ENCODE assay signal across 21 cellular contexts in the genomic region with DNA sequence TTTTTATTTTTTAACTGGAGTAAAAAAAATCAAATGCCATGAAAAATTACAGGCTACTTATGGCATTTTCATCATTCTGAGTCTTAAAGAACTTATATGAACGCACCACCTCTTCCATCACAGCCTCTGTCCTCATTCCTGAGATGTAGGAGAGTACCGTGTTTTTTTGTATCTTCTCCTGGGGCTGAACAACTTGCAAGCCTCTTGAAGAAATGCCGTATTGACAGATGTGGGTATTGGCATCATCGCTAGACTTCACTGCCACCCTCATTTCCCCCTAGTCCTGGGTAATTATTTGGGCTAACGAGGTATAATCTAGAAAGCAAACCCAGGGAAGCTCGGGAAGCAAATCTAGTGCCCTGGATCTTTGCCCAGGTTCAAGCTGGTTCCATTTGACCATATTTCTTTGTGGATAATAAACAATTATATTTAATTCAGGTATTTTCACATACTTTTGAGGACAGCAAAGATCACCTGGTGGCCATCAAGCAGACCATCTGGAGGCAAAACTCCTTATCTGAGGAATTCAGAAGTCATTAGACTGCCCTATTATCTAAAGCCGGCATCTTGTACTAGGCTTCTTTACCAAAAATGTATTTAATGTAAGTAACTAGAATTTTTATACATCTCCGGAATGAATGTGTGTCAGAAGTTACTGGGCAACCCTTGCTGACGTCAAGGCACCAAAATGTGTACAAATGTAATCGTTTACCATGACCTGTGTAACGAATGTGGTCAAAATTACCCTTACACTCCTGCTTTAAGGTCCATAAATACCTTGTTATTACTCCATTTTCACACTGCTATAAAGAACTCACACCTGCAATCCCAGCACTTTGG.
"Had no signal": no experiment of that assay in that cellular context is flagged by ENCODE, and none has a peak within 500 bp of the region (broad histone marks: within the 10 kb centered on the region; RNA-seq: fewer than 3 reads in every experiment).

No MANE protein-coding gene starts in this region.

- H3K4me1 Mint-ChIP-seq: neural crest cell had no signal

- H3K4me3 Mint-ChIP-seq: naive thymus-derived CD4-positive, alpha-beta T cell; natural killer cell treated with Interleukin-12 subunit alpha and Interleukin-12 subunit beta and Interleukin-15 and Interleukin-18, amount 100 ng/mL, for 72 hours; neural crest cell; stimulated activated naive CD8-positive, alpha-beta T cell treated with anti-CD3 and anti-CD28 coated beads, Interleukin-15, Interleukin-2, amounts not matched to agents 100 ng/mL and 50 ng/mL, for 24 hours; type B pancreatic cell had no signal

- H3K27ac Mint-ChIP-seq: naive thymus-derived CD4-positive, alpha-beta T cell; natural killer cell treated with Interleukin-12 subunit alpha and Interleukin-12 subunit beta and Interleukin-15 and Interleukin-18, amount 100 ng/mL, for 72 hours; stimulated activated naive CD8-positive, alpha-beta T cell treated with anti-CD3 and anti-CD28 coated beads, Interleukin-15, Interleukin-2, amounts not matched to agents 100 ng/mL and 50 ng/mL, for 24 hours; type B pancreatic cell had no signal

- H3K36me3 Mint-ChIP-seq: natural killer cell treated with Interleukin-12 subunit alpha and Interleukin-12 subunit beta and Interleukin-15 and Interleukin-18, amount 100 ng/mL, for 72 hours had no signal

- H3K27me3 Mint-ChIP-seq: naive thymus-derived CD4-positive, alpha-beta T cell; natural killer cell treated with Interleukin-12 subunit alpha and Interleukin-12 subunit beta and Interleukin-15 and Interleukin-18, amount 100 ng/mL, for 72 hours; stimulated activated naive CD8-positive, alpha-beta T cell treated with anti-CD3 and anti-CD28 coated beads, Interleukin-15, Interleukin-2, amounts not matched to agents 100 ng/mL and 50 ng/mL, for 24 hours; type B pancreatic cell had no signal

- H3K9me3 Mint-ChIP-seq: natural killer cell treated with Interleukin-12 subunit alpha and Interleukin-12 subunit beta and Interleukin-15 and Interleukin-18, amount 100 ng/mL, for 72 hours; neural crest cell; stimulated activated naive CD8-positive, alpha-beta T cell treated with anti-CD3 and anti-CD28 coated beads, Interleukin-15, Interleukin-2, amounts not matched to agents 100 ng/mL and 50 ng/mL, for 24 hours had no signal

- ATAC-seq: mucosa of descending colon; naive thymus-derived CD4-positive, alpha-beta T cell; natural killer cell treated with Interleukin-12 subunit alpha and Interleukin-12 subunit beta and Interleukin-15 and Interleukin-18, amount 100 ng/mL, for 72 hours; pancreas; right cardiac atrium; sciatic nerve had no signal

- DNase-seq: islet precursor cell; left ventricle myocardium inferior; midbrain; mucosa of descending colon; naive thymus-derived CD4-positive, alpha-beta T cell; nucleus accumbens; pancreas; posterior cingulate gyrus; retina; right cardiac atrium; stimulated activated CD4-positive, alpha-beta T cell treated with anti-CD3 and anti-CD28 coated beads, Interleukin-12 subunit alpha, Interleukin-12 subunit beta, amount 100 ng/mL, for 4 hours; stimulated activated CD4-positive, alpha-beta T cell treated with anti-CD3 and anti-CD28 coated beads, Interleukin-15, amount 100 ng/mL, for 24 hours; stimulated activated CD4-positive, alpha-beta T cell treated with anti-CD3 and anti-CD28 coated beads, Interleukin-2, amount 100 ng/mL, for 24 hours; stimulated activated CD4-positive, alpha-beta T cell treated with anti-CD3 and anti-CD28 coated beads, Interleukin-4, amount 100 ng/mL, for 1 hour; stimulated activated naive CD4-positive, alpha-beta T cell; tibial artery had no signal
